In genomic region chr1:78334952-78335351, GRCh38 we compare ENCODE assay signal across 30 cellular contexts.
A peak's percentile ranks its signal among the peaks of the same experiment; 100 is the strongest.
DNase-seq lines count a peak whose midpoint lies in the region; ATAC-seq and TF ChIP-seq lines count a peak whose summit lies in the region.
"Had no signal": no experiment of that assay in that cellular context is flagged by ENCODE, and none has a peak within 500 bp of the region (broad histone marks: within the 10 kb centered on the region; RNA-seq: fewer than 3 reads in every experiment).

No MANE protein-coding gene starts in this region.

- H4K5ac ChIP-seq in IMR-90 (ENCODE audit: low read depth, low read length) = no peak overlapping the region
- H4K5ac ChIP-seq in H9 (ENCODE audit: insufficient read length, low read depth, low read length) = no peak overlapping the region

- H2AK5ac ChIP-seq in IMR-90 (ENCODE audit: low read depth, low read length) (no peak overlapping the region), H9 (ENCODE audit: insufficient read length, low read length) (no peak overlapping the region)

- H3K23ac ChIP-seq in IMR-90 (ENCODE audit: low read depth, low read length) (no peak overlapping the region), H9 (ENCODE audit: insufficient read length, low read depth, low read length) (no peak overlapping the region)

- no peak overlapping the region for H2AK9ac ChIP-seq in IMR-90 (replicated peaks; ENCODE audit: low read depth, low read length, poor library complexity)

- H3K27me3 ChIP-seq in IMR-90 (ENCODE audit: control insufficient read depth, insufficient read depth, low read length) (no peaks in the 10 kb centered on the region), left lung (no peaks in the 10 kb centered on the region), tibial nerve (no peaks in the 10 kb centered on the region), H9 (ENCODE audit: insufficient read depth, low read length) (no peaks in the 10 kb centered on the region; the same call in 1 of the 2 replicates)
- H3K27me3 ChIP-seq: ascending aorta, MG63, transverse colon had no signal

- H2BK20ac ChIP-seq in IMR-90 (ENCODE audit: low read depth, low read length) = no peak overlapping the region
- H2BK20ac ChIP-seq in H9 (ENCODE audit: low read depth, low read length, poor library complexity, severe bottlenecking) = no peak overlapping the region

- H3K14ac ChIP-seq in IMR-90 (replicated peaks; ENCODE audit: low read depth, low read length) (no peak overlapping the region), H9 (ENCODE audit: insufficient read depth, low read length) (no peak overlapping the region)

- ATAC-seq in IMR-90 (ENCODE audit: low read depth) (no peak), left lung (peak; percentile 25)
- ATAC-seq: stimulated activated naive CD8-positive, alpha-beta T cell treated with anti-CD3 and anti-CD28 coated beads, Interleukin-15, amount 100 ng/mL, for 72 hours had no signal

- H4K8ac ChIP-seq in IMR-90 (ENCODE audit: low read depth in 2 of 2, low read length in 2 of 2) (no peak overlapping the region), H9 (replicated peaks; ENCODE audit: insufficient read length, low read depth, low read length) (no peak overlapping the region)

- TF ChIP-seq CTCF in IMR-90 (conservative IDR thresholded peaks at IDR 0.05; ENCODE audit: low read depth, low read length) = no peak
- no peak for TF ChIP-seq CTCF in cardiac fibroblast (IDR thresholded peaks at IDR 0.05; ENCODE audit: low read depth, low read length)
- TF ChIP-seq CTCF in left lung (IDR thresholded peaks at IDR 0.05) = no peak
- no peak for TF ChIP-seq CTCF in tibial nerve (IDR thresholded peaks at IDR 0.05)
- no peak for TF ChIP-seq CTCF in H9 (conservative IDR thresholded peaks at IDR 0.05)

- intact Hi-C loops in IMR-90 (cut with micrococcal nuclease) = loop anchor here (10.0 kb wide), 1 partner anchor 60 kb away; no protein-coding TSS in a partner anchor
- intact Hi-C loops in left lung (cut with DNase I) = no loop called here

- dilution Hi-C loops in IMR-90 (cut with HindIII; ENCODE audit: low sequenced_read_pairs, unreplicated experiment) = no loop called here

- no peaks in the 10 kb centered on the region for H3K36me3 Mint-ChIP-seq in H9 (ENCODE audit: insufficient read depth in 1 of 3, low read depth in 3 of 3)
- H3K36me3 Mint-ChIP-seq: activated naive CD8-positive, alpha-beta T cell; CD14-positive monocyte had no signal

- no peaks in the 10 kb centered on the region for H3K79me2 ChIP-seq in H9 (ENCODE audit: insufficient read depth, low read length)

- no peak for TF ChIP-seq RAD21 in IMR-90 (IDR thresholded peaks at IDR 0.05; ENCODE audit: low read length)

- H3K9me3 ChIP-seq in IMR-90 (ENCODE audit: control insufficient read depth, insufficient read depth, low read length) (no peaks in the 10 kb centered on the region), left lung (peaks cover 0 to 2% of the 10 kb centered on the region in 2 donors), tibial nerve (no peaks in the 10 kb centered on the region), H9 (ENCODE audit: control insufficient read depth, low read depth, low read length) (no peaks in the 10 kb centered on the region)
- H3K9me3 ChIP-seq: ascending aorta, SK-N-SH, transverse colon had no signal

- H2BK15ac ChIP-seq in IMR-90 (ENCODE audit: low read depth, low read length) = peak overlapping the region; percentile 11; the same call in 1 of the 3 replicates
- no peak overlapping the region for H2BK15ac ChIP-seq in H9 (ENCODE audit: low read depth, low read length)

- H3K36me3 ChIP-seq in IMR-90 (ENCODE audit: control insufficient read depth, insufficient read depth, low read length) (no peaks in the 10 kb centered on the region), left lung (no peaks in the 10 kb centered on the region), tibial nerve (no peaks in the 10 kb centered on the region)
- H3K36me3 ChIP-seq: ascending aorta, MG63, transverse colon had no signal

- H3K56ac ChIP-seq in IMR-90 (ENCODE audit: extremely low read depth, insufficient read depth, low read length) (no peak overlapping the region), H9 (ENCODE audit: insufficient read length, low read depth, low read length) (no peak overlapping the region)

- H4K91ac ChIP-seq in IMR-90 (ENCODE audit: insufficient read depth, low read depth, low read length) (no peak overlapping the region), H9 (ENCODE audit: insufficient read length, low read depth, low read length) (no peak overlapping the region)

- no peak overlapping the region for H3K4me3 ChIP-seq in IMR-90 (ENCODE audit: insufficient read depth, low read depth, low read length)
- H3K4me3 ChIP-seq in cardiac fibroblast (replicated peaks in 1 of 2; ENCODE audit: low read depth in 2 of 2, low read length in 2 of 2) = no peak overlapping the region
- H3K4me3 ChIP-seq in left lung = no peak overlapping the region
- H3K4me3 ChIP-seq in tibial nerve = no peak overlapping the region
- H3K4me3 ChIP-seq: ascending aorta, MG63, skin epidermis, transverse colon had no signal

- CTCF ChIA-PET in IMR-90 (lab: Yijun Ruan, JAX) = interaction anchor here (1.2 kb wide), 1 partner anchor 11 kb away, joined by 3 read pairs; no protein-coding TSS in a partner anchor

- no peaks in the 10 kb centered on the region for H3K4me1 Mint-ChIP-seq in H9
- H3K4me1 Mint-ChIP-seq: CD14-positive monocyte; central memory CD8-positive, alpha-beta T cell; stimulated activated naive CD8-positive, alpha-beta T cell treated with anti-CD3 and anti-CD28 coated beads, Interleukin-15, amount 100 ng/mL, for 72 hours had no signal

- no peak overlapping the region for H3K27ac Mint-ChIP-seq in H9
- H3K27ac Mint-ChIP-seq: activated naive CD8-positive, alpha-beta T cell; CD14-positive monocyte; stimulated activated naive CD8-positive, alpha-beta T cell treated with anti-CD3 and anti-CD28 coated beads, Interleukin-15, amount 100 ng/mL, for 72 hours; T-helper 1 cell treated with Interleukin-12 subunit alpha and Interleukin-12 subunit beta and Interleukin-4 antibody, amounts not matched to agents 30 μg/mL and 1 μg/mL, for 36 hours had no signal

- H3K9me1 ChIP-seq in IMR-90 (ENCODE audit: insufficient read depth, low read length) = peaks cover 7% of the 10 kb centered on the region; the same call in 1 of the 2 replicates

- no peak overlapping the region for H3T11ph ChIP-seq in H9 (ENCODE audit: low read length)

- H3K4me1 ChIP-seq in IMR-90 (ENCODE audit: control insufficient read depth, insufficient read depth, low read length) = peaks cover 7% of the 10 kb centered on the region; the same call in 1 of the 2 replicates
- no peaks in the 10 kb centered on the region for H3K4me1 ChIP-seq in left lung
- H3K4me1 ChIP-seq in tibial nerve = peaks cover 0 to 3% (median 0%) of the 10 kb centered on the region in 4 donors
- H3K4me1 ChIP-seq in H9 (ENCODE audit: insufficient read depth, low read length) = no peaks in the 10 kb centered on the region
- H3K4me1 ChIP-seq: ascending aorta, transverse colon had no signal

- no peaks in the 10 kb centered on the region for H4K20me1 ChIP-seq in IMR-90 (ENCODE audit: insufficient read depth, low read length)
- H4K20me1 ChIP-seq in H9 (ENCODE audit: control insufficient read depth, insufficient read depth, insufficient read length) = no peaks in the 10 kb centered on the region

- no peak for DNase-seq in IMR-90
- peak; percentile 35 to 70 for DNase-seq in cardiac fibroblast (ENCODE audit: low read depth in 2 of 2)
- DNase-seq in left lung = no peak
- peak; percentile 16 to 41 for DNase-seq in tibial nerve (ENCODE audit: low spot score in 2 of 2)
- DNase-seq in occipital lobe (lab: John Stamatoyannopoulos, UW) = no peak
- no peak for DNase-seq in activated CD4-positive, CD25-positive, alpha-beta regulatory T cell (lab: John Stamatoyannopoulos, UW)
- DNase-seq in H9 = no peak
- DNase-seq: activated CD4-positive, alpha-beta T cell treated with anti-CD3 and anti-CD28 coated beads for 4 hours; activated effector memory CD4-positive, alpha-beta T cell treated with Interleukin-2 at 50 U/mL for 16 hours; activated T-cell treated with anti-CD3 and anti-CD28 coated beads for 4 hours; Calu3; dermis blood vessel endothelial cell; DMS79 treated with DMSO at 0.1 percent for 48 hours; GF-D8; H7; kidney; mammary epithelial cell; MG63; NCI-H146; NCI-H446 treated with DMSO at 0.1 percent for 48 hours; NCI-H82; SK-N-SH; stimulated activated naive CD8-positive, alpha-beta T cell treated with anti-CD3 and anti-CD28 coated beads, Interleukin-15, amount 100 ng/mL, for 72 hours; transverse colon had no signal

- no peak overlapping the region for H3K4me2 ChIP-seq in IMR-90 (ENCODE audit: low read depth, low read length)
- no peak overlapping the region for H3K4me2 ChIP-seq in H9 (ENCODE audit: insufficient read depth, insufficient read length, low read length)
- H3K4me2 ChIP-seq: SK-N-SH had no signal

- TF ChIP-seq POLR2A in IMR-90 (IDR thresholded peaks at IDR 0.05; ENCODE audit: low read depth, low read length) (no peak), tibial nerve (IDR thresholded peaks at IDR 0.05) (no peak)

- in situ Hi-C loops in IMR-90 (cut with MboI; ENCODE audit: low sequenced_read_pairs) = no loop called here

- H3K9ac ChIP-seq in IMR-90 (ENCODE audit: low read depth, low read length) (no peak overlapping the region), H9 (ENCODE audit: extremely low read depth, insufficient read length, low read length) (no peak overlapping the region)
- H3K9ac ChIP-seq: SK-N-SH had no signal

- no TSS peak for BruUV-seq in IMR-90 (replicated peaks; lab: Mats Ljungman, UMichigan)

- H2BK5ac ChIP-seq in IMR-90 (ENCODE audit: low read depth, low read length, poor library complexity, severe bottlenecking) = peak overlapping the region; percentile 3
- H2BK5ac ChIP-seq in H9 (ENCODE audit: insufficient read length, low read length) = no peak overlapping the region

- TF ChIP-seq EP300 in tibial nerve (IDR thresholded peaks at IDR 0.05) = peak in 1 of 2 donors; percentile 77

- 71% methylated on average over 2 of the region's 4 CpGs; no CpG with 5 or more reads in 1 of the 2 experiments for WGBS in IMR-90 (ENCODE audit: extremely low coverage in 2 of 2, insufficient read length in 1 of 2), 2 experiments
- 63 to 64% methylated on average over 4 of the region's 4 CpGs for WGBS in tibial nerve, 2 donors
- no CpG with 5 or more reads among the region's 4 CpGs for WGBS in H9 (ENCODE audit: extremely low coverage, insufficient read length, low lambda C conversion rate)

- H2AFZ ChIP-seq in IMR-90 (replicated peaks; ENCODE audit: low read length, poor library complexity) = no peak overlapping the region
- no peak overlapping the region for H2AFZ ChIP-seq in H9 (ENCODE audit: low read length)

- H3K4ac ChIP-seq in IMR-90 (ENCODE audit: low read depth, low read length) (no peak overlapping the region), H9 (ENCODE audit: low read depth, low read length) (no peak overlapping the region)

- no peak overlapping the region for H2BK12ac ChIP-seq in H9 (ENCODE audit: insufficient read length, low read depth, low read length)

- peaks cover 0 to 4% of the 10 kb centered on the region in 2 experiments; a peak in 2 of 5 replicates for H3K9me3 Mint-ChIP-seq in H9
- H3K9me3 Mint-ChIP-seq: stimulated activated naive CD8-positive, alpha-beta T cell treated with anti-CD3 and anti-CD28 coated beads, Interleukin-15, amount 100 ng/mL, for 72 hours; T-helper 1 cell treated with Interleukin-12 subunit alpha and Interleukin-12 subunit beta and Interleukin-4 antibody, amounts not matched to agents 30 μg/mL and 1 μg/mL, for 36 hours had no signal

- H3K18ac ChIP-seq in IMR-90 (ENCODE audit: low read depth, low read length) (peak overlapping the region; percentile 68; the same call in 1 of the 2 replicates), H9 (ENCODE audit: insufficient read length, low read depth, low read length) (no peak overlapping the region)

- no peak overlapping the region for H3K27ac ChIP-seq in IMR-90 (ENCODE audit: insufficient read depth, low read length)
- H3K27ac ChIP-seq in left lung = no peak overlapping the region
- H3K27ac ChIP-seq in tibial nerve = peak overlapping the region in 3 of 4 donors; percentile 57 to 77 (median 71)
- no peak overlapping the region for H3K27ac ChIP-seq in H9 (ENCODE audit: insufficient read length, low read depth, low read length)
- H3K27ac ChIP-seq: ascending aorta had no signal

- POLR2A ChIA-PET in IMR-90 (lab: Charles Lee; ENCODE audit: unreplicated experiment) = no interaction called here

- H2BK120ac ChIP-seq in IMR-90 (ENCODE audit: low read depth, low read length) = no peak overlapping the region
- H2BK120ac ChIP-seq in H9 (ENCODE audit: low read depth, low read length, poor library complexity, severe bottlenecking) = no peak overlapping the region

- H3K23me2 ChIP-seq in H9 (ENCODE audit: insufficient read length, low read depth, low read length, poor library complexity, severe bottlenecking) = no peaks in the 10 kb centered on the region

- no peaks in the 10 kb centered on the region for H3K79me1 ChIP-seq in IMR-90 (ENCODE audit: low read depth in 1 of 2, low read length in 2 of 2)
- H3K79me1 ChIP-seq in H9 (ENCODE audit: insufficient read depth, low read depth, low read length, poor library complexity, severe bottlenecking) = no peaks in the 10 kb centered on the region

- H3K27me3 Mint-ChIP-seq in H9 (ENCODE audit: low read depth) = peaks cover 12% of the 10 kb centered on the region
- H3K27me3 Mint-ChIP-seq: activated naive CD8-positive, alpha-beta T cell; central memory CD8-positive, alpha-beta T cell had no signal

- no peak overlapping the region for H3K4me3 Mint-ChIP-seq in H9
- H3K4me3 Mint-ChIP-seq: activated naive CD8-positive, alpha-beta T cell; CD14-positive monocyte; central memory CD8-positive, alpha-beta T cell; stimulated activated naive CD8-positive, alpha-beta T cell treated with anti-CD3 and anti-CD28 coated beads, Interleukin-15, amount 100 ng/mL, for 72 hours; T-helper 1 cell treated with Interleukin-12 subunit alpha and Interleukin-12 subunit beta and Interleukin-4 antibody, amounts not matched to agents 30 μg/mL and 1 μg/mL, for 36 hours had no signal

Comparison
In these comparisons a context has a peak if more than half of its experiments do, and no peak if none do; other contexts are left out.
1. DNase-seq: peak in cardiac fibroblast (2 of 2) and tibial nerve (2 of 2); none in IMR-90 (single experiment), left lung (0 of 2), occipital lobe (single experiment), activated CD4-positive, CD25-positive, alpha-beta regulatory T cell (0 of 4) and H9 (single experiment).
2. H3K27ac ChIP-seq: peak in tibial nerve (3 of 4); none in IMR-90 (single experiment), left lung (0 of 2) and H9 (single experiment).